ENCODE assay signal across 1 cellular context in the genomic region with DNA sequence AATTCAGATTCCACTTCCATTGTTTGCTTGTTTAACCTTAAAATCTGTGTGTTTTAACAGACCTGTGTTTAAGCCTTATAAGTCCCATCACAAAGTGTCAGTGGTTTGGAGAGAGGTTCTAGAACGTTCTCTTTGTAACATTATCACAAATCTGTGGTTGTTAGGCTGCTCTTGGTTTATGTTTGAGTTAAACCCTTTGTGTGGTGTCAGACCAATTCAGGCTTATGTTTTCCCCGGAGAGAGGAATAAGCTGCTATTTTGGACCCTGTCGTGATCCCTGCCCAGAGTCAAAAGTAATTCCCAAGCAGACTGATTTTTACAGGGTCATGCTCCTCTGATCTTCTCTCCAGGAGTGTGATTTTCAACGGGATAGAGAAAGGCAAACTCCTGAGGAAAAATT.
TF ChIP-seq lines count a peak whose summit lies in the region.

No MANE protein-coding gene starts in this region.

TF ChIP-seq in K562, 482 proteins besides CTCF, POLR2A, EP300 and RAD21:
- TF ChIP-seq CTCFL (IDR thresholded peaks at IDR 0.05; ENCODE audit: borderline replicate concordance, insufficient read depth, low read depth, low read length, poor library complexity, severe bottlenecking) (no peak), RBM15 (IDR thresholded peaks at IDR 0.05; ENCODE audit: insufficient read depth, low read length) (no peak), SRSF7 (optimal IDR thresholded peaks at IDR 0.05; ENCODE audit: low read depth, low read length) (no peak), POLR2AphosphoS5 (IDR thresholded peaks at IDR 0.05; ENCODE audit: control insufficient read depth, insufficient read depth, low read depth, low read length) (no peak), NKRF (IDR thresholded peaks at IDR 0.05; ENCODE audit: borderline replicate concordance) (no peak), MBD2 (IDR thresholded peaks at IDR 0.05; ENCODE audit: borderline replicate concordance, low read depth) (no peak), ZBTB49 (CRISPR knock-in tag; IDR thresholded peaks at IDR 0.05; ENCODE audit: borderline replicate concordance) (no peak), NFATC3 (IDR thresholded peaks at IDR 0.05) (no peak), ZNF121 (CRISPR knock-in tag; conservative IDR thresholded peaks at IDR 0.05) (no peak), ETS2 (tag; IDR thresholded peaks at IDR 0.05; ENCODE audit: borderline replicate concordance, poor library complexity, severe bottlenecking) (no peak), RBBP5 (IDR thresholded peaks at IDR 0.05; ENCODE audit: borderline replicate concordance, insufficient read depth, low read length, poor library complexity, severe bottlenecking) (no peak), YBX1 (IDR thresholded peaks at IDR 0.05) (no peak), JUND (IDR thresholded peaks at IDR 0.05; ENCODE audit: borderline replicate concordance, low read depth, low read length) (no peak), JUND (tag; IDR thresholded peaks at IDR 0.05; ENCODE audit: borderline replicate concordance, low read depth, low read length) (no peak), ZNF143 (CRISPR knock-in tag; IDR thresholded peaks at IDR 0.05) (no peak)
- TF ChIP-seq, protein P1, sequence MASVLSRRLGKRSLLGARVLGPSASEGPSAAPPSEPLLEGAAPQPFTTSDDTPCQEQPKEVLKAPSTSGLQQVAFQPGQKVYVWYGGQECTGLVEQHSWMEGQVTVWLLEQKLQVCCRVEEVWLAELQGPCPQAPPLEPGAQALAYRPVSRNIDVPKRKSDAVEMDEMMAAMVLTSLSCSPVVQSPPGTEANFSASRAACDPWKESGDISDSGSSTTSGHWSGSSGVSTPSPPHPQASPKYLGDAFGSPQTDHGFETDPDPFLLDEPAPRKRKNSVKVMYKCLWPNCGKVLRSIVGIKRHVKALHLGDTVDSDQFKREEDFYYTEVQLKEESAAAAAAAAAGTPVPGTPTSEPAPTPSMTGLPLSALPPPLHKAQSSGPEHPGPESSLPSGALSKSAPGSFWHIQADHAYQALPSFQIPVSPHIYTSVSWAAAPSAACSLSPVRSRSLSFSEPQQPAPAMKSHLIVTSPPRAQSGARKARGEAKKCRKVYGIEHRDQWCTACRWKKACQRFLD (CRISPR knock-in tag; IDR thresholded peaks at IDR 0.05) = no peak
- TF ChIP-seq, protein P2, sequence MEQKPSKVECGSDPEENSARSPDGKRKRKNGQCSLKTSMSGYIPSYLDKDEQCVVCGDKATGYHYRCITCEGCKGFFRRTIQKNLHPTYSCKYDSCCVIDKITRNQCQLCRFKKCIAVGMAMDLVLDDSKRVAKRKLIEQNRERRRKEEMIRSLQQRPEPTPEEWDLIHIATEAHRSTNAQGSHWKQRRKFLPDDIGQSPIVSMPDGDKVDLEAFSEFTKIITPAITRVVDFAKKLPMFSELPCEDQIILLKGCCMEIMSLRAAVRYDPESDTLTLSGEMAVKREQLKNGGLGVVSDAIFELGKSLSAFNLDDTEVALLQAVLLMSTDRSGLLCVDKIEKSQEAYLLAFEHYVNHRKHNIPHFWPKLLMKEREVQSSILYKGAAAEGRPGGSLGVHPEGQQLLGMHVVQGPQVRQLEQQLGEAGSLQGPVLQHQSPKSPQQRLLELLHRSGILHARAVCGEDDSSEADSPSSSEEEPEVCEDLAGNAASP (IDR thresholded peaks at IDR 0.05) = no peak
